Comparison of ENCODE assay signal across 18 cellular contexts in genomic region chr4:101357751-101358150, GRCh38. TPM values are rescaled to one million over a fixed set of nuclear protein-coding genes. Genes with fewer than 3 reads are reported as not detected.
DNase-seq lines count a peak whose midpoint lies in the region; ATAC-seq and TF ChIP-seq lines count a peak whose summit lies in the region.
"Had no signal": no experiment of that assay in that cellular context is flagged by ENCODE, and none has a peak within 500 bp of the region (broad histone marks: within the 10 kb centered on the region; RNA-seq: fewer than 3 reads in every experiment).

No MANE protein-coding gene starts in this region.

- in situ Hi-C loops in ACHN (cut with HindIII; ENCODE audit: low pct_ligation_motif_present, low pct_unique_long_range_greater_than_20kb, low sequenced_read_pairs) (no loop called here), IMR-90 (cut with MboI; ENCODE audit: low sequenced_read_pairs) (no loop called here), brain microvascular endothelial cell (cut with HindIII; ENCODE audit: low pct_ligation_motif_present, low sequenced_read_pairs) (no loop called here)

- H2BK120ac ChIP-seq in IMR-90 (ENCODE audit: low read depth, low read length): peak overlapping the region; percentile 97

- peak overlapping the region; percentile 92 for H3K18ac ChIP-seq in IMR-90 (ENCODE audit: low read depth, low read length)

- peaks cover 7% of the 10 kb centered on the region for H3K4me1 ChIP-seq in IMR-90 (ENCODE audit: control insufficient read depth, insufficient read depth, low read length)

- intact Hi-C loops in IMR-90 (cut with micrococcal nuclease): loop anchor here (1.0 kb wide), 1 partner anchor 10 kb away; no protein-coding TSS in a partner anchor

- H2AK9ac ChIP-seq in IMR-90 (replicated peaks; ENCODE audit: low read depth, low read length, poor library complexity): peak overlapping the region; percentile 80

- no peak overlapping the region for H3K9ac ChIP-seq in IMR-90 (ENCODE audit: low read depth, low read length)

- no peaks in the 10 kb centered on the region for H4K20me1 ChIP-seq in IMR-90 (ENCODE audit: insufficient read depth, low read length)

- no peaks in the 10 kb centered on the region for H3K4me1 Mint-ChIP-seq in stimulated activated effector memory CD8-positive, alpha-beta T cell treated with anti-CD3 and anti-CD28 coated beads, Interleukin-12 subunit alpha, Interleukin-12 subunit beta, amount 100 ng/mL, for 72 hours
- H3K4me1 Mint-ChIP-seq: activated CD4-positive, alpha-beta T cell treated with anti-CD3 and anti-CD28 coated beads for 36 hours; immature natural killer cell had no signal

- H3K9me3 ChIP-seq in IMR-90 (ENCODE audit: control insufficient read depth, insufficient read depth, low read length): no peaks in the 10 kb centered on the region
- no peaks in the 10 kb centered on the region for H3K9me3 ChIP-seq in WERI-Rb-1 (ENCODE audit: severe bottlenecking)
- H3K9me3 ChIP-seq: lower lobe of right lung, ovary, right lobe of liver, upper lobe of left lung had no signal

- DNase-seq in ACHN: peak; percentile 32
- DNase-seq in IMR-90: peak; percentile 28
- DNase-seq in brain microvascular endothelial cell: peak; percentile 26
- DNase-seq in glomerular visceral epithelial cell (ENCODE audit: extremely low spot score): peak; percentile 32
- DNase-seq in AG20443 (ENCODE audit: low spot score): no peak
- DNase-seq in WERI-Rb-1: no peak
- DNase-seq in NCI-H2107 treated with DMSO at 0.1 percent for 48 hours (lab: John Stamatoyannopoulos, UW; ENCODE audit: unreplicated experiment): no peak
- DNase-seq in stimulated activated effector memory CD8-positive, alpha-beta T cell treated with anti-CD3 and anti-CD28 coated beads, Interleukin-12 subunit alpha, Interleukin-12 subunit beta, amount 100 ng/mL, for 72 hours (ENCODE audit: low spot score in 2 of 2): no peak
- DNase-seq: activated CD4-positive, alpha-beta T cell treated with anti-CD3 and anti-CD28 coated beads for 36 hours; activated CD8-positive, alpha-beta memory T cell treated with anti-CD3 and anti-CD28 coated beads, Interleukin-2, amount 50 U/mL, for 48 hours; activated gamma-delta T cell; immature natural killer cell; lower lobe of right lung; NCI-H146; ovary; right lobe of liver; upper lobe of left lung had no signal

- no peaks in the 10 kb centered on the region for H3K36me3 Mint-ChIP-seq in stimulated activated effector memory CD8-positive, alpha-beta T cell treated with anti-CD3 and anti-CD28 coated beads, Interleukin-12 subunit alpha, Interleukin-12 subunit beta, amount 100 ng/mL, for 72 hours
- H3K36me3 Mint-ChIP-seq: immature natural killer cell had no signal

- peak overlapping the region; percentile 85 for H2AFZ ChIP-seq in IMR-90 (replicated peaks; ENCODE audit: low read length, poor library complexity)

- H2BK20ac ChIP-seq in IMR-90 (ENCODE audit: low read depth, low read length): peak overlapping the region; percentile 91

- no peak for TF ChIP-seq RAD21 in IMR-90 (IDR thresholded peaks at IDR 0.05; ENCODE audit: low read length)

- dilution Hi-C loops in IMR-90 (cut with HindIII; ENCODE audit: low sequenced_read_pairs, unreplicated experiment): no loop called here

- peak overlapping the region; percentile 61; the same call in 1 of the 2 replicates for H3K56ac ChIP-seq in IMR-90 (ENCODE audit: extremely low read depth, insufficient read depth, low read length)

- H3K27ac ChIP-seq in IMR-90 (ENCODE audit: insufficient read depth, low read length) (peak overlapping the region; percentile 49), brain microvascular endothelial cell (peak overlapping the region; percentile 66), WERI-Rb-1 (no peak overlapping the region)
- H3K27ac ChIP-seq: lower lobe of right lung, ovary, right lobe of liver, upper lobe of left lung had no signal

- peaks cover 4% of the 10 kb centered on the region for H3K9me1 ChIP-seq in IMR-90 (ENCODE audit: insufficient read depth, low read length)

- peak overlapping the region; percentile 98 for H2BK5ac ChIP-seq in IMR-90 (ENCODE audit: low read depth, low read length, poor library complexity, severe bottlenecking)

- H3K14ac ChIP-seq in IMR-90 (replicated peaks; ENCODE audit: low read depth, low read length): peak overlapping the region; percentile 88

- peak overlapping the region; percentile 91 for H3K4ac ChIP-seq in IMR-90 (ENCODE audit: low read depth, low read length)

- H3K27ac Mint-ChIP-seq in stimulated activated effector memory CD8-positive, alpha-beta T cell treated with anti-CD3 and anti-CD28 coated beads, Interleukin-12 subunit alpha, Interleukin-12 subunit beta, amount 100 ng/mL, for 72 hours: no peak overlapping the region
- H3K27ac Mint-ChIP-seq: activated CD4-positive, alpha-beta T cell treated with anti-CD3 and anti-CD28 coated beads for 36 hours; immature natural killer cell; stimulated activated naive CD8-positive, alpha-beta T cell treated with anti-CD3 and anti-CD28 coated beads, Interleukin-15, Interleukin-2, amounts not matched to agents 100 ng/mL and 50 ng/mL, for 24 hours had no signal

- peak overlapping the region; percentile 17; the same call in 1 of the 2 replicates for H3K4me2 ChIP-seq in IMR-90 (ENCODE audit: low read depth, low read length)

- no peaks in the 10 kb centered on the region for H3K9me3 Mint-ChIP-seq in stimulated activated effector memory CD8-positive, alpha-beta T cell treated with anti-CD3 and anti-CD28 coated beads, Interleukin-12 subunit alpha, Interleukin-12 subunit beta, amount 100 ng/mL, for 72 hours
- H3K9me3 Mint-ChIP-seq: immature natural killer cell; stimulated activated naive CD8-positive, alpha-beta T cell treated with anti-CD3 and anti-CD28 coated beads, Interleukin-15, Interleukin-2, amounts not matched to agents 100 ng/mL and 50 ng/mL, for 24 hours had no signal

- H3K4me3 Mint-ChIP-seq in stimulated activated effector memory CD8-positive, alpha-beta T cell treated with anti-CD3 and anti-CD28 coated beads, Interleukin-12 subunit alpha, Interleukin-12 subunit beta, amount 100 ng/mL, for 72 hours: no peak overlapping the region
- H3K4me3 Mint-ChIP-seq: activated CD4-positive, alpha-beta T cell treated with anti-CD3 and anti-CD28 coated beads for 36 hours; immature natural killer cell; stimulated activated naive CD8-positive, alpha-beta T cell treated with anti-CD3 and anti-CD28 coated beads, Interleukin-15, Interleukin-2, amounts not matched to agents 100 ng/mL and 50 ng/mL, for 24 hours had no signal

- TF ChIP-seq CTCF in IMR-90 (conservative IDR thresholded peaks at IDR 0.05; ENCODE audit: low read depth, low read length) (no peak), brain microvascular endothelial cell (IDR thresholded peaks at IDR 0.05; ENCODE audit: low read depth, low read length, missing control alignments) (no peak), WERI-Rb-1 (IDR thresholded peaks at IDR 0.05; ENCODE audit: low read depth, low read length) (no peak)

- H3K27me3 ChIP-seq in IMR-90 (ENCODE audit: control insufficient read depth, insufficient read depth, low read length): no peaks in the 10 kb centered on the region
- no peaks in the 10 kb centered on the region for H3K27me3 ChIP-seq in brain microvascular endothelial cell (replicated peaks)
- H3K27me3 ChIP-seq in WERI-Rb-1 (ENCODE audit: insufficient read depth, low read depth, severe bottlenecking): no peaks in the 10 kb centered on the region
- H3K27me3 ChIP-seq: ovary, right lobe of liver, upper lobe of left lung had no signal

- ATAC-seq in IMR-90 (ENCODE audit: low read depth): no peak
- no peak for ATAC-seq in stimulated activated effector memory CD8-positive, alpha-beta T cell treated with anti-CD3 and anti-CD28 coated beads, Interleukin-12 subunit alpha, Interleukin-12 subunit beta, amount 100 ng/mL, for 72 hours
- ATAC-seq: activated CD4-positive, alpha-beta T cell treated with anti-CD3 and anti-CD28 coated beads for 36 hours had no signal

- no peaks in the 10 kb centered on the region for H3K36me3 ChIP-seq in IMR-90 (ENCODE audit: control insufficient read depth, insufficient read depth, low read length)
- no peaks in the 10 kb centered on the region for H3K36me3 ChIP-seq in brain microvascular endothelial cell (replicated peaks)
- no peaks in the 10 kb centered on the region for H3K36me3 ChIP-seq in WERI-Rb-1
- H3K36me3 ChIP-seq: lower lobe of right lung, ovary, right lobe of liver, upper lobe of left lung had no signal

- BruUV-seq in IMR-90 (replicated peaks; lab: Mats Ljungman, UMichigan): no TSS peak

- peak overlapping the region; percentile 28 to 79; a peak in 3 of 4 replicates for H4K8ac ChIP-seq in IMR-90 (ENCODE audit: low read depth in 2 of 2, low read length in 2 of 2)

- H2BK15ac ChIP-seq in IMR-90 (ENCODE audit: low read depth, low read length): peak overlapping the region; percentile 93; the same call in 2 of the 3 replicates

- H2AK5ac ChIP-seq in IMR-90 (ENCODE audit: low read depth, low read length): peak overlapping the region; percentile 94

- no peaks in the 10 kb centered on the region; a peak in 1 of 4 replicates for H3K79me1 ChIP-seq in IMR-90 (ENCODE audit: low read depth in 1 of 2, low read length in 2 of 2)

- no peak overlapping the region for H3K4me3 ChIP-seq in IMR-90 (ENCODE audit: insufficient read depth, low read depth, low read length)
- no peak overlapping the region for H3K4me3 ChIP-seq in brain microvascular endothelial cell (ENCODE audit: low read depth, low read length)
- H3K4me3 ChIP-seq in WERI-Rb-1 (ENCODE audit: low read depth, low read length): no peak overlapping the region
- H3K4me3 ChIP-seq: lower lobe of right lung, ovary, right lobe of liver, upper lobe of left lung had no signal

- POLR2A ChIA-PET in IMR-90 (lab: Charles Lee; ENCODE audit: unreplicated experiment): no interaction called here

- H4K5ac ChIP-seq in IMR-90 (ENCODE audit: low read depth, low read length): peak overlapping the region; percentile 26

- 60% methylated on average over 1 of the region's 3 CpGs; no CpG with 5 or more reads in 1 of the 2 experiments for WGBS in IMR-90 (ENCODE audit: extremely low coverage in 2 of 2, insufficient read length in 1 of 2), 2 experiments

- peak overlapping the region; percentile 72 for H3K23ac ChIP-seq in IMR-90 (ENCODE audit: low read depth, low read length)

- no peak for TF ChIP-seq POLR2A in IMR-90 (IDR thresholded peaks at IDR 0.05; ENCODE audit: low read depth, low read length)

- CTCF ChIA-PET in IMR-90 (lab: Yijun Ruan, JAX): interaction anchor here (1.2 kb wide), 1 partner anchor 10 kb away, joined by 3 read pairs; no protein-coding TSS in a partner anchor

- peak overlapping the region; percentile 61 for H4K91ac ChIP-seq in IMR-90 (ENCODE audit: insufficient read depth, low read depth, low read length)

TF ChIP-seq in IMR-90, 13 proteins besides CTCF, POLR2A, EP300 and RAD21 (continues in another document):
- no peak for TF ChIP-seq CEBPB (IDR thresholded peaks at IDR 0.05; ENCODE audit: low read depth, low read length)

RNA-seq across cellular contexts. Expression of gene PPP3CA, which starts 10.4 kb away (rescaled TPM):
- 48.6 and 52.5 TPM in 2 replicates for total RNA-seq in IMR-90 (2012; rRNA removed)
- 11.4 and 14.5 TPM in 2 replicates for polyA plus RNA-seq in IMR-90 (2012; rRNA removed)
- 3.9 and 4.6 TPM in 2 replicates for polyA plus RNA-seq in IMR-90 (2012; cell fraction: cytosol; rRNA removed)
- 2.2 and 8.0 TPM in 2 replicates for polyA plus RNA-seq in IMR-90 (2012; cell fraction: nucleus; rRNA removed; ENCODE audit: low replicate concordance)

Comparison
In these comparisons a context has a peak if more than half of its experiments do, and no peak if none do; other contexts are left out.
1. DNase-seq: peak in ACHN (single experiment), IMR-90 (single experiment), brain microvascular endothelial cell (single experiment) and glomerular visceral epithelial cell (single experiment); none in AG20443 (single experiment), WERI-Rb-1 (single experiment), NCI-H2107 treated with DMSO at 0.1 percent for 48 hours (single experiment) and stimulated activated effector memory CD8-positive, alpha-beta T cell treated with anti-CD3 and anti-CD28 coated beads, Interleukin-12 subunit alpha, Interleukin-12 subunit beta, amount 100 ng/mL, for 72 hours (0 of 2).